12 cellular contexts compared by ENCODE assay signal in genomic region chr9:127535834-127536233, GRCh38.
DNase-seq lines count a peak whose midpoint lies in the region; ATAC-seq, FAIRE-seq and TF ChIP-seq lines count a peak whose summit lies in the region.
"Had no signal": no experiment of that assay in that cellular context is flagged by ENCODE, and none has a peak within 500 bp of the region (broad histone marks: within the 10 kb centered on the region; RNA-seq: fewer than 3 reads in every experiment).

No MANE protein-coding gene starts in this region.

- H3K9ac ChIP-seq in PC-3 (ENCODE audit: low read length): no peak overlapping the region

- intact Hi-C loops in left ventricle myocardium inferior (cut with micrococcal nuclease) (no loop called here), stomach (cut with DNase I; ENCODE audit: low total_unique reads) (no loop called here), PC-3 (cut with micrococcal nuclease) (loop anchor here (5.0 kb wide), 1 partner anchor 51 kb away; no protein-coding TSS in a partner anchor)

- H3K4me3 ChIP-seq in GM23338: no peak overlapping the region
- no peak overlapping the region for H3K4me3 ChIP-seq in bronchial epithelial cell (ENCODE audit: low read depth, low read length)
- no peak overlapping the region for H3K4me3 ChIP-seq in left ventricle myocardium inferior
- no peak overlapping the region for H3K4me3 ChIP-seq in stomach
- H3K4me3 ChIP-seq in PC-3 (ENCODE audit: low read length): no peak overlapping the region
- H3K4me3 ChIP-seq: left lung had no signal

- H3K36me3 Mint-ChIP-seq in GM23338 (ENCODE audit: low read depth): 0 out of 3 replicates have a peak, but pooled peaks cover 4% of the 10 kb centered on the region
- no peaks in the 10 kb centered on the region for H3K36me3 Mint-ChIP-seq in T-helper 2 cell treated with Interferon-gamma antibody and Interleukin-4, amounts not matched to agents 5 μg/mL and 100 μg/mL, for 36 hours (ENCODE audit: low read depth)
- H3K36me3 Mint-ChIP-seq: CD4-positive, alpha-beta memory T cell had no signal

- H3F3A ChIP-seq in GM23338 (replicated peaks; ENCODE audit: low read depth) (no peaks in the 10 kb centered on the region), PC-3 (ENCODE audit: low read length, unreplicated experiment) (no peaks in the 10 kb centered on the region)

- no peak for ATAC-seq in GM23338
- no peak for ATAC-seq in PC-3
- ATAC-seq: activated CD8-positive, alpha-beta memory T cell treated with anti-CD3 and anti-CD28 coated beads, Interleukin-2, amount 10 ng/mL, durations not matched to agents 7 days and 5 days; left lung had no signal

- no peaks in the 10 kb centered on the region for H3K9me3 Mint-ChIP-seq in GM23338
- no peaks in the 10 kb centered on the region for H3K9me3 Mint-ChIP-seq in T-helper 2 cell treated with Interferon-gamma antibody and Interleukin-4, amounts not matched to agents 5 μg/mL and 100 μg/mL, for 36 hours
- H3K9me3 Mint-ChIP-seq: CD4-positive, alpha-beta memory T cell had no signal

- DNase-seq in GM23338 (ENCODE audit: low spot score) (no peak), bronchial epithelial cell (ENCODE audit: low read depth) (peak; percentile 37), left ventricle myocardium inferior (no peak), stomach (no peak), ACHN (no peak), PC-3 (no peak)
- no peak for DNase-seq in T-helper 2 cell treated with Interferon-gamma antibody and Interleukin-4, amounts not matched to agents 5 μg/mL and 100 μg/mL, for 36 hours (ENCODE audit: low spot score)
- no peak for DNase-seq in activated naive CD4-positive, alpha-beta T cell treated with anti-CD3 and anti-CD28 coated beads, Interleukin-2, amount 50 U/mL, for 16 hours
- DNase-seq: activated CD8-positive, alpha-beta memory T cell treated with anti-CD3 and anti-CD28 coated beads, Interleukin-2, amount 10 ng/mL, durations not matched to agents 7 days and 5 days; CD4-positive, alpha-beta memory T cell; NCI-H1930 had no signal

- TF ChIP-seq CTCF in GM23338 (conservative IDR thresholded peaks at IDR 0.05; ENCODE audit: low read depth in 2 of 2) (no peak), bronchial epithelial cell (IDR thresholded peaks at IDR 0.05; ENCODE audit: insufficient read depth, low read length, severe bottlenecking) (no peak), left ventricle myocardium inferior (IDR thresholded peaks at IDR 0.05; ENCODE audit: borderline replicate concordance) (no peak), stomach (IDR thresholded peaks at IDR 0.05) (no peak), PC-3 (conservative IDR thresholded peaks at IDR 0.05; ENCODE audit: low read depth, low read length) (no peak)

- H3K4me1 ChIP-seq in GM23338 (ENCODE audit: insufficient read depth) (peaks cover 22% of the 10 kb centered on the region), left ventricle myocardium inferior (peaks cover 65% of the 10 kb centered on the region), stomach (peaks cover 51 to 91% (median 67%) of the 10 kb centered on the region in 4 donors), PC-3 (ENCODE audit: insufficient read depth, low read length) (peaks cover 42% of the 10 kb centered on the region)

- in situ Hi-C loops in ACHN (cut with HindIII; ENCODE audit: low pct_ligation_motif_present, low pct_unique_long_range_greater_than_20kb, low sequenced_read_pairs): no loop called here

- POLR2A ChIA-PET in PC-3 (lab: Charles Lee; ENCODE audit: unreplicated experiment): no interaction called here

- H4K20me1 ChIP-seq in GM23338 (replicated peaks; ENCODE audit: insufficient read depth) (no peaks in the 10 kb centered on the region; the same call in 1 of the 2 replicates), PC-3 (ENCODE audit: low read length) (peaks cover 34% of the 10 kb centered on the region; the same call in 1 of the 2 replicates)

- WGBS in stomach, 5 donors: 50 to 55% (median 54%) methylated on average over 13 to 14 of the region's 14 CpGs

- FAIRE-seq in bronchial epithelial cell (lab: Jason Lieb, UNC): no peak

- H3K36me3 ChIP-seq in GM23338 (ENCODE audit: insufficient read depth) (no peaks in the 10 kb centered on the region), bronchial epithelial cell (ENCODE audit: control insufficient read depth, insufficient read depth, low read length) (peaks cover 28% of the 10 kb centered on the region), left ventricle myocardium inferior (peaks cover 4% of the 10 kb centered on the region), stomach (peaks cover 0 to 30% (median 18%) of the 10 kb centered on the region in 4 donors), PC-3 (ENCODE audit: low read depth, low read length) (peaks cover 5% of the 10 kb centered on the region; the same call in 1 of the 2 replicates)

- no peak overlapping the region for H3K4me2 ChIP-seq in GM23338
- H3K4me2 ChIP-seq in PC-3 (ENCODE audit: low read length): no peak overlapping the region

- no peak overlapping the region for H3K4me3 Mint-ChIP-seq in GM23338
- no peak overlapping the region for H3K4me3 Mint-ChIP-seq in T-helper 2 cell treated with Interferon-gamma antibody and Interleukin-4, amounts not matched to agents 5 μg/mL and 100 μg/mL, for 36 hours
- H3K4me3 Mint-ChIP-seq: activated CD8-positive, alpha-beta memory T cell treated with anti-CD3 and anti-CD28 coated beads, Interleukin-2, amount 10 ng/mL, durations not matched to agents 7 days and 5 days; CD4-positive, alpha-beta memory T cell had no signal

- CTCF ChIA-PET in PC-3 (lab: Charles Lee): no interaction called here

- BruUV-seq in PC-3 (replicated peaks; lab: Mats Ljungman, UMichigan): no TSS peak

- H3K27me3 ChIP-seq in GM23338 (ENCODE audit: insufficient read depth): no peaks in the 10 kb centered on the region
- H3K27me3 ChIP-seq in bronchial epithelial cell (ENCODE audit: control insufficient read depth, insufficient read depth, low read length): no peaks in the 10 kb centered on the region
- H3K27me3 ChIP-seq in left ventricle myocardium inferior (ENCODE audit: low read depth): no peaks in the 10 kb centered on the region
- H3K27me3 ChIP-seq in stomach: no peaks in the 10 kb centered on the region
- no peaks in the 10 kb centered on the region for H3K27me3 ChIP-seq in PC-3 (ENCODE audit: low read length)
- H3K27me3 ChIP-seq: left lung had no signal

- H3K27ac ChIP-seq in GM23338 (ENCODE audit: low read depth) (no peak overlapping the region), left ventricle myocardium inferior (replicated peaks) (peak overlapping the region; percentile 50), stomach (peak overlapping the region; percentile 37 to 88 (median 85)), PC-3 (ENCODE audit: low read length) (no peak overlapping the region)

- H3K27me3 Mint-ChIP-seq in GM23338 (ENCODE audit: insufficient read depth, low read depth, poor library complexity): peaks cover 11% of the 10 kb centered on the region
- no peaks in the 10 kb centered on the region for H3K27me3 Mint-ChIP-seq in T-helper 2 cell treated with Interferon-gamma antibody and Interleukin-4, amounts not matched to agents 5 μg/mL and 100 μg/mL, for 36 hours (ENCODE audit: low read depth)
- H3K27me3 Mint-ChIP-seq: activated CD8-positive, alpha-beta memory T cell treated with anti-CD3 and anti-CD28 coated beads, Interleukin-2, amount 10 ng/mL, durations not matched to agents 7 days and 5 days; CD4-positive, alpha-beta memory T cell had no signal

- H3K79me2 ChIP-seq in GM23338 (replicated peaks; ENCODE audit: insufficient read depth) (peaks cover 16% of the 10 kb centered on the region), PC-3 (ENCODE audit: low read length) (peaks cover 71% of the 10 kb centered on the region)

- H2AFZ ChIP-seq in GM23338: no peak overlapping the region
- H2AFZ ChIP-seq in PC-3 (ENCODE audit: low read length): no peak overlapping the region

- peaks cover 32% of the 10 kb centered on the region for H3K4me1 Mint-ChIP-seq in GM23338
- H3K4me1 Mint-ChIP-seq in T-helper 2 cell treated with Interferon-gamma antibody and Interleukin-4, amounts not matched to agents 5 μg/mL and 100 μg/mL, for 36 hours (ENCODE audit: low read depth): no peaks in the 10 kb centered on the region
- H3K4me1 Mint-ChIP-seq: activated CD8-positive, alpha-beta memory T cell treated with anti-CD3 and anti-CD28 coated beads, Interleukin-2, amount 10 ng/mL, durations not matched to agents 7 days and 5 days had no signal

- no peak for TF ChIP-seq EP300 in stomach (IDR thresholded peaks at IDR 0.05)

- no peaks in the 10 kb centered on the region for H3K9me2 ChIP-seq in GM23338 (ENCODE audit: insufficient read depth)
- no peaks in the 10 kb centered on the region for H3K9me2 ChIP-seq in PC-3 (replicated peaks; ENCODE audit: low read length)

- H3K27ac Mint-ChIP-seq in GM23338: peak overlapping the region; percentile 67; the same call in 1 of the 2 replicates
- H3K27ac Mint-ChIP-seq in T-helper 2 cell treated with Interferon-gamma antibody and Interleukin-4, amounts not matched to agents 5 μg/mL and 100 μg/mL, for 36 hours: no peak overlapping the region

- H3K9me3 ChIP-seq in left ventricle myocardium inferior (replicated peaks) (no peaks in the 10 kb centered on the region), stomach (no peaks in the 10 kb centered on the region), PC-3 (ENCODE audit: low read length) (no peaks in the 10 kb centered on the region)
- H3K9me3 ChIP-seq: left lung had no signal

- no peak for TF ChIP-seq POLR2A in stomach (IDR thresholded peaks at IDR 0.05)

TF ChIP-seq in GM23338, 12 proteins besides CTCF, POLR2A, EP300 and RAD21 (continues in another document):
- no peak for TF ChIP-seq ETS1 (IDR thresholded peaks at IDR 0.05)
- TF ChIP-seq ZNF331 (CRISPR knock-in tag; IDR thresholded peaks at IDR 0.05; ENCODE audit: low read depth): no peak

Comparison
In these comparisons a context has a peak if more than half of its experiments do, and no peak if none do; other contexts are left out.
1. H3K27ac ChIP-seq: peak in left ventricle myocardium inferior (single experiment) and stomach (5 of 5); none in GM23338 (single experiment) and PC-3 (single experiment).